Comparison of ENCODE assay signal across 16 cellular contexts in genomic region chr2:204796581-204796980, GRCh38.
DNase-seq lines count a peak whose midpoint lies in the region; ATAC-seq and TF ChIP-seq lines count a peak whose summit lies in the region.
"Had no signal": no experiment of that assay in that cellular context is flagged by ENCODE, and none has a peak within 500 bp of the region (broad histone marks: within the 10 kb centered on the region; RNA-seq: fewer than 3 reads in every experiment).

No MANE protein-coding gene starts in this region.

- no peaks in the 10 kb centered on the region for H3K36me3 ChIP-seq in uterus
- H3K36me3 ChIP-seq: ovary had no signal

- no peak for TF ChIP-seq CTCF in GM12864 (IDR thresholded peaks at IDR 0.05; ENCODE audit: low read depth, low read length, missing control alignments)
- TF ChIP-seq CTCF in uterus (IDR thresholded peaks at IDR 0.05), result no peak

- ATAC-seq in GM19372 (IDR thresholded peaks at IDR 0.05; ENCODE audit: low read depth, unreplicated experiment), result peak; percentile 81
- ATAC-seq in HG02798 (IDR thresholded peaks at IDR 0.05; ENCODE audit: poor library complexity, unreplicated experiment), result peak; percentile 88
- ATAC-seq in HG03354 (IDR thresholded peaks at IDR 0.05; ENCODE audit: poor library complexity, severe bottlenecking, unreplicated experiment), result peak; percentile 92
- ATAC-seq: A549, foreskin keratinocyte had no signal

- no peaks in the 10 kb centered on the region for H3K9me3 ChIP-seq in uterus
- H3K9me3 ChIP-seq: A549, ovary had no signal

- TF ChIP-seq POLR2A in uterus (IDR thresholded peaks at IDR 0.05), result no peak

- H3K27ac ChIP-seq in uterus, result no peak overlapping the region
- H3K27ac ChIP-seq: A549, foreskin keratinocyte, ovary had no signal

- H3K27me3 ChIP-seq in uterus, result no peaks in the 10 kb centered on the region
- H3K27me3 ChIP-seq: foreskin keratinocyte, ovary had no signal

- H3K4me1 ChIP-seq in uterus, result no peaks in the 10 kb centered on the region
- H3K4me1 ChIP-seq: foreskin keratinocyte had no signal

- H3K4me3 ChIP-seq in GM12864 (ENCODE audit: low read depth, low read length) (no peak overlapping the region), uterus (no peak overlapping the region)
- H3K4me3 ChIP-seq: A549, ovary had no signal

- DNase-seq in GM12864 (ENCODE audit: low read depth) (peak; percentile 0), uterus (no peak), NCI-H2107 treated with DMSO at 0.1 percent for 48 hours (lab: John Stamatoyannopoulos, UW; ENCODE audit: unreplicated experiment) (no peak)
- DNase-seq in effector CD4-positive, alpha-beta T cell, result no peak
- no peak for DNase-seq in activated T-cell treated with anti-CD3 and anti-CD28 coated beads, Interleukin-2, amount 50 U/mL, for 48 hours
- DNase-seq: activated CD4-positive, alpha-beta T cell treated with anti-CD3 and anti-CD28 coated beads for 48 hours; effector memory CD4-positive, alpha-beta T cell; midbrain; NCI-H446; ovary; stimulated activated CD4-positive, alpha-beta T cell treated with anti-CD3 and anti-CD28 coated beads, Interleukin-12 subunit alpha, Interleukin-12 subunit beta, amount 100 ng/mL, for 4 hours had no signal

- intact Hi-C loops in uterus (cut with DNase I; ENCODE audit: low total_unique reads), result no loop called here
